ENCODE assay signal across 21 cellular contexts in genomic region chr12:82912406-82912805, GRCh38.
DNase-seq lines count a peak whose midpoint lies in the region; ATAC-seq and TF ChIP-seq lines count a peak whose summit lies in the region.
"Had no signal": no experiment of that assay in that cellular context is flagged by ENCODE, and none has a peak within 500 bp of the region (broad histone marks: within the 10 kb centered on the region; RNA-seq: fewer than 3 reads in every experiment).

No MANE protein-coding gene starts in this region.

- no peaks in the 10 kb centered on the region for H3K79me2 ChIP-seq in trophoblast cell (ENCODE audit: control insufficient read depth, insufficient read depth, low read length, poor library complexity)

- H3K9ac ChIP-seq in trophoblast cell (ENCODE audit: low read length), result no peak overlapping the region

- DNase-seq in HL-60 (ENCODE audit: low read depth in 1 of 2, low spot score in 1 of 2), result peak; percentile 59 to 60
- no peak for DNase-seq in RWPE2 (ENCODE audit: low spot score)
- DNase-seq in fibroblast of gingiva (ENCODE audit: low read depth), result peak; percentile 3
- DNase-seq in trophoblast cell, result peak in 1 of 2 donors; percentile 66
- DNase-seq in stimulated activated naive CD8-positive, alpha-beta T cell treated with anti-CD3 and anti-CD28 coated beads, Interleukin-15, Interleukin-2, amounts not matched to agents 100 U/mL and 50 U/mL, for 24 hours, result no peak
- DNase-seq in NCI-H187 (lab: John Stamatoyannopoulos, UW), result no peak
- no peak for DNase-seq in NCI-H2196 (lab: John Stamatoyannopoulos, UW; ENCODE audit: unreplicated experiment)
- DNase-seq: activated CD8-positive, alpha-beta memory T cell treated with anti-CD3 and anti-CD28 coated beads for 24 hours; activated T-cell treated with anti-CD3 and anti-CD28 coated beads, Interleukin-2, amount 50 U/mL, for 72 hours; COR-L47; erythroblast; kidney glomerular epithelial cell; mesenchymal stem cell; naive thymus-derived CD4-positive, alpha-beta T cell; NCI-H1436; NCI-H446; ovary; stimulated activated naive CD4-positive, alpha-beta T cell; tibial artery had no signal

- peak overlapping the region; percentile 66 for H3K27ac ChIP-seq in HL-60 (replicated peaks)
- H3K27ac ChIP-seq in RWPE2 (ENCODE audit: poor library complexity, severe bottlenecking), result no peak overlapping the region
- H3K27ac ChIP-seq in trophoblast cell (ENCODE audit: low read depth, low read length), result no peak overlapping the region
- H3K27ac ChIP-seq: ovary, tibial artery had no signal

- H4K91ac ChIP-seq in trophoblast cell (ENCODE audit: low read depth, low read length), result no peak overlapping the region

- H2AFZ ChIP-seq in trophoblast cell (ENCODE audit: insufficient read depth, low read length, poor library complexity), result no peak overlapping the region

- no peak overlapping the region for H3K4me3 ChIP-seq in HL-60 (replicated peaks; ENCODE audit: insufficient read depth, low read length)
- no peak overlapping the region for H3K4me3 ChIP-seq in RWPE2 (ENCODE audit: severe bottlenecking)
- no peak overlapping the region for H3K4me3 ChIP-seq in trophoblast cell (ENCODE audit: low read depth, low read length)
- H3K4me3 ChIP-seq: ovary, tibial artery had no signal

- ATAC-seq in RWPE2 (ENCODE audit: low read depth), result peak; percentile 45; the same call in 2 of the 3 replicates
- ATAC-seq in stimulated activated naive CD8-positive, alpha-beta T cell treated with anti-CD3 and anti-CD28 coated beads, Interleukin-15, Interleukin-2, amounts not matched to agents 100 U/mL and 50 U/mL, for 24 hours, result no peak
- ATAC-seq: activated CD4-positive, CD25-positive, alpha-beta regulatory T cell treated with anti-CD3 and anti-CD28 coated beads, Interleukin-2, amount 50 U/mL, for 24 hours; activated T-cell treated with anti-CD3 and anti-CD28 coated beads, Interleukin-2, amount 50 U/mL, for 72 hours; naive thymus-derived CD4-positive, alpha-beta T cell; sciatic nerve had no signal

- H3K14ac ChIP-seq in trophoblast cell (ENCODE audit: low read length), result no peak overlapping the region

- no peak overlapping the region for H2BK5ac ChIP-seq in trophoblast cell (ENCODE audit: low read depth, low read length, poor library complexity)

- no peak overlapping the region for H2AK5ac ChIP-seq in trophoblast cell (ENCODE audit: low read length)

- H3K79me1 ChIP-seq in trophoblast cell (ENCODE audit: low read length), result peaks cover 5% of the 10 kb centered on the region

- no peak overlapping the region for H3K4me2 ChIP-seq in trophoblast cell (ENCODE audit: low read length)

- H3K27me3 ChIP-seq in HL-60 (ENCODE audit: insufficient read depth, poor library complexity, severe bottlenecking), result no peaks in the 10 kb centered on the region
- no peaks in the 10 kb centered on the region for H3K27me3 ChIP-seq in RWPE2 (ENCODE audit: insufficient read depth, poor library complexity, severe bottlenecking)
- H3K27me3 ChIP-seq in trophoblast cell (ENCODE audit: insufficient read depth, low read length), result no peaks in the 10 kb centered on the region
- H3K27me3 ChIP-seq: ovary, tibial artery had no signal

- no peak overlapping the region for H3K23ac ChIP-seq in trophoblast cell (ENCODE audit: low read length)

- H3K4me1 ChIP-seq in RWPE2 (ENCODE audit: insufficient read depth, poor library complexity, severe bottlenecking), result peaks cover 3% of the 10 kb centered on the region
- H3K4me1 ChIP-seq in trophoblast cell (ENCODE audit: control insufficient read depth in 1 of 2, insufficient read depth in 2 of 2, low read length in 2 of 2), result peaks cover 0 to 9% of the 10 kb centered on the region in 2 experiments
- H3K4me1 ChIP-seq: tibial artery had no signal

- peak overlapping the region; percentile 64 for H2BK12ac ChIP-seq in trophoblast cell (ENCODE audit: low read length)

- no peak overlapping the region for H2BK120ac ChIP-seq in trophoblast cell (ENCODE audit: insufficient read depth, low read length, poor library complexity)

- TF ChIP-seq CTCF in HL-60 (IDR thresholded peaks at IDR 0.05; ENCODE audit: insufficient read depth, low read length) (no peak), RWPE2 (IDR thresholded peaks at IDR 0.05; ENCODE audit: poor library complexity, severe bottlenecking) (no peak)

- no peak overlapping the region for H3K4ac ChIP-seq in trophoblast cell (ENCODE audit: low read depth, low read length)

- H3K36me3 ChIP-seq in RWPE2 (ENCODE audit: low read depth) (no peaks in the 10 kb centered on the region), trophoblast cell (ENCODE audit: control insufficient read depth in 1 of 2, insufficient read depth in 2 of 2, low read length in 2 of 2) (peaks cover 0 to 1% of the 10 kb centered on the region in 2 experiments)
- H3K36me3 ChIP-seq: ovary, tibial artery had no signal

- H4K8ac ChIP-seq in trophoblast cell (ENCODE audit: low read depth, low read length), result no peak overlapping the region

- H4K12ac ChIP-seq in trophoblast cell (ENCODE audit: low read depth, low read length), result no peak overlapping the region

- H3K18ac ChIP-seq in trophoblast cell (ENCODE audit: low read length), result no peak overlapping the region

- H3K9me3 ChIP-seq in RWPE2 (ENCODE audit: severe bottlenecking) (no peaks in the 10 kb centered on the region), trophoblast cell (ENCODE audit: insufficient read depth, low read depth, low read length) (no peaks in the 10 kb centered on the region)
- H3K9me3 ChIP-seq: ovary, tibial artery had no signal

- no CpG with 5 or more reads among the region's 1 CpG for WGBS in trophoblast cell (ENCODE audit: extremely low coverage, insufficient coverage, insufficient read length)

Comparison
In these comparisons a context has a peak if more than half of its experiments do, and no peak if none do; other contexts are left out.
1. DNase-seq: peak in HL-60 (2 of 2) and fibroblast of gingiva (single experiment); none in RWPE2 (single experiment), stimulated activated naive CD8-positive, alpha-beta T cell treated with anti-CD3 and anti-CD28 coated beads, Interleukin-15, Interleukin-2, amounts not matched to agents 100 U/mL and 50 U/mL, for 24 hours (single experiment), NCI-H187 (0 of 2) and NCI-H2196 (single experiment).